11 cellular contexts compared by ENCODE assay signal in the genomic region with DNA sequence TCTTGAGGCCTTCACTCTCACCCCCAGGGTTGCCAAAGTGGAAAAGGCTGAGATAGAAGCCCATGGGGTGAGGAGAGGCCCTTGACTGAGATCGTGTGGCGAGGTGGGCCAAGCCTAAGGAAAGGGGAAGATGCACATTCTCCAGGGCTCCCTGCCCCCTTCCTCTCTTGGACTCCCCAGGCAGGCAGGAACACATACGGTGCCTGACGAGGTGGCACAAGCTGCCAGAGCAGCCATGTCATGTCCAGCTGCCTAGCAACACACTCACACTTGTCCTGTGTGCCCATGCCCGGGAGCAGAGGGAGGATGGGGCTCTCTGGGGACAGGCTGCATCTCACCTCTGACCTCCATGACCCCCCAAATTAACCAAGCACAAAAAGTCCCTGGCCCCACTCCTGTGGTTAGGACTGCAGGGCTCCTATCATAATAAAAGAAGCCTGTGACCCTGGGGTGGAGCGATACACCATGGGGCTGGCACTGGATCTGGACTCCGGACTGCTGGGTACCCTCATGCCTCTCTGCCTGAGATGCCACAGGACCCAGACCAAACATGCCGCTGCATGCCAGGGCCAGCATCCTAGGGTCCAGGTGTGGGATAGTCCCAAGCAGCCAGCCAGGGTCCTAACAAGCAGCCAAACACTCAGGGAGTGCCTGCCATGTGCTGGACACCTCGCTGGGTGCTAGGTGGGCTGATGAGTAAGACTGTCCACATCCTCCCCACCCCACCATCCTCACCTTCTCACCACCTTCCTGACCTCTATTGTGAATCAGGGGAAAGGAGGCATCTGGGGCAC. TPM values are rescaled to one million over a fixed set of nuclear protein-coding genes. Genes with fewer than 3 reads are reported as not detected.
A peak's percentile ranks its signal among the peaks of the same experiment; 100 is the strongest.
DNase-seq lines count a peak whose midpoint lies in the region; ATAC-seq and TF ChIP-seq lines count a peak whose summit lies in the region.
"Had no signal": no experiment of that assay in that cellular context is flagged by ENCODE, and none has a peak within 500 bp of the region (broad histone marks: within the 10 kb centered on the region; RNA-seq: fewer than 3 reads in every experiment).

No MANE protein-coding gene starts in this region.

- no peak for TF ChIP-seq RAD21 in SK-N-SH (IDR thresholded peaks at IDR 0.05; ENCODE audit: low read length)

- peak overlapping the region in 1 of 2 experiments; percentile 34; a peak in 1 of 4 replicates for H3K27ac ChIP-seq in SK-N-SH (ENCODE audit: low read depth in 2 of 2, low read length in 1 of 2)
- peak overlapping the region in 4 of 5 donors; percentile 27 to 85 (median 58) for H3K27ac ChIP-seq in stomach
- H3K27ac ChIP-seq: KMS-11 had no signal

- H4K20me1 ChIP-seq in SK-N-SH (ENCODE audit: insufficient read depth): peaks cover 66% of the 10 kb centered on the region

- peaks cover 67% of the 10 kb centered on the region for H3K79me2 ChIP-seq in SK-N-SH (ENCODE audit: insufficient read depth)

- no peak overlapping the region for H3K9ac ChIP-seq in SK-N-SH
- H3K9ac ChIP-seq: KMS-11 had no signal

- CTCF ChIA-PET in SK-N-SH (lab: Yijun Ruan, JAX) (interaction anchor here (0.8 to 12.7 kb wide), 6 partner anchors 8 to 506 kb away, joined by 3 to 166 read pairs (median 4); a partner anchor contains a TSS), activated B cell treated with CpG ODN at 0.5 μM for 24 hours (lab: Charles Lee) (interaction anchor here (1.8 to 3.0 kb wide), 2 partner anchors 30 to 31 kb away, joined by 10 to 12 read pairs; no protein-coding TSS in a partner anchor)

- peaks cover 31 to 58% of the 10 kb centered on the region in 2 experiments for H3K4me1 ChIP-seq in SK-N-SH (ENCODE audit: control insufficient read depth in 1 of 2, insufficient read depth in 2 of 2, low read depth in 1 of 2, low read length in 1 of 2)
- H3K4me1 ChIP-seq in stomach: peaks cover 42 to 73% (median 61%) of the 10 kb centered on the region in 4 donors

- no peak for TF ChIP-seq CTCF in SK-N-SH (IDR thresholded peaks at IDR 0.05)
- no peak for TF ChIP-seq CTCF in activated B cell treated with CpG ODN at 0.5 μM for 24 hours (IDR thresholded peaks at IDR 0.05)
- TF ChIP-seq CTCF in fibroblast of the aortic adventitia (IDR thresholded peaks at IDR 0.05; ENCODE audit: insufficient read depth, low read length): no peak
- no peak for TF ChIP-seq CTCF in stomach (IDR thresholded peaks at IDR 0.05)

- H3K36me3 ChIP-seq in SK-N-SH (replicated peaks in 1 of 2; ENCODE audit: control insufficient read depth in 1 of 2, insufficient read depth in 2 of 2, low read length in 1 of 2) (peaks cover 0 to 17% of the 10 kb centered on the region in 2 experiments), stomach (peaks cover 9 to 17% (median 16%) of the 10 kb centered on the region in 4 donors)

- H3K27me3 Mint-ChIP-seq in activated B cell treated with CpG ODN at 0.5 μM for 24 hours: no peaks in the 10 kb centered on the region
- H3K27me3 Mint-ChIP-seq: naive B cell had no signal

- H3K4me1 Mint-ChIP-seq in activated B cell treated with CpG ODN at 0.5 μM for 24 hours: peaks cover 70% of the 10 kb centered on the region

- H3K27me3 ChIP-seq in SK-N-SH (ENCODE audit: insufficient read depth) (no peaks in the 10 kb centered on the region), stomach (no peaks in the 10 kb centered on the region)

- H2AFZ ChIP-seq in SK-N-SH (ENCODE audit: low read depth): no peak overlapping the region

- H3K9me3 ChIP-seq in SK-N-SH (no peaks in the 10 kb centered on the region), stomach (no peaks in the 10 kb centered on the region)

- H3K4me3 Mint-ChIP-seq in activated B cell treated with CpG ODN at 0.5 μM for 24 hours: no peak overlapping the region

- no peak for TF ChIP-seq POLR2A in stomach (IDR thresholded peaks at IDR 0.05)

- H3K9me2 ChIP-seq in SK-N-SH: no peaks in the 10 kb centered on the region

- intact Hi-C loops in activated B cell treated with CpG ODN at 0.5 μM for 24 hours (cut with micrococcal nuclease): loop anchor here (5.0 kb wide), 1 partner anchor 1235 kb away; a partner anchor contains a TSS
- intact Hi-C loops in stomach (cut with DNase I; ENCODE audit: low total_unique reads): no loop called here

- no peak for DNase-seq in SK-N-SH
- no peak for DNase-seq in activated B cell treated with CpG ODN at 0.5 μM for 24 hours
- no peak for DNase-seq in fibroblast of the aortic adventitia (ENCODE audit: low read depth)
- no peak for DNase-seq in stomach
- no peak for DNase-seq in AG08395 (ENCODE audit: low spot score)
- DNase-seq in iPS-NIHi7 (ENCODE audit: extremely low spot score): no peak
- DNase-seq: foreskin fibroblast, naive B cell had no signal

- ATAC-seq in SK-N-SH treated with all-trans-retinoic acid at 6 μM for 48 hours (no peak), activated B cell treated with CpG ODN at 0.5 μM for 24 hours (ENCODE audit: low read depth) (no peak), HG03342 (IDR thresholded peaks at IDR 0.05; ENCODE audit: unreplicated experiment) (no peak)

- H3K36me3 Mint-ChIP-seq in activated B cell treated with CpG ODN at 0.5 μM for 24 hours (ENCODE audit: low read depth): peaks cover 12% of the 10 kb centered on the region
- H3K36me3 Mint-ChIP-seq: naive B cell had no signal

- H3F3A ChIP-seq in SK-N-SH (replicated peaks; ENCODE audit: insufficient read depth): peaks cover 19% of the 10 kb centered on the region

- H3K9me3 Mint-ChIP-seq in activated B cell treated with CpG ODN at 0.5 μM for 24 hours: no peaks in the 10 kb centered on the region
- H3K9me3 Mint-ChIP-seq: naive B cell had no signal

- 96% methylated on average over 4 of the region's 9 CpGs for WGBS in SK-N-SH (ENCODE audit: low lambda C conversion rate)
- 71 to 87% (median 80%) methylated on average over 7 to 9 of the region's 9 CpGs for WGBS in stomach, 5 donors

- H3K27ac Mint-ChIP-seq in activated B cell treated with CpG ODN at 0.5 μM for 24 hours: peak overlapping the region; percentile 83

- POLR2A ChIA-PET in SK-N-SH (lab: Yijun Ruan, JAX) (interaction anchor here (1.6 kb wide), 1 partner anchor 10 kb away, joined by 6 read pairs; no protein-coding TSS in a partner anchor), activated B cell treated with CpG ODN at 0.5 μM for 24 hours (lab: Charles Lee) (interaction anchor here (0.6 to 0.9 kb wide), 3 partner anchors 11 to 31 kb away, joined by 3 read pairs; no protein-coding TSS in a partner anchor)

- no peak for TF ChIP-seq EP300 in SK-N-SH (IDR thresholded peaks at IDR 0.05; ENCODE audit: borderline replicate concordance in 1 of 2, low read depth in 1 of 2, low read length in 1 of 2)
- no peak for TF ChIP-seq EP300 in stomach (IDR thresholded peaks at IDR 0.05)

- H3K4me3 ChIP-seq in SK-N-SH (ENCODE audit: low read depth in 2 of 2, low read length in 1 of 2) (peak overlapping the region in 1 of 2 experiments; percentile 89; a peak in 2 of 4 replicates), fibroblast of the aortic adventitia (ENCODE audit: low read depth, low read length) (peak overlapping the region; percentile 83), stomach (peak overlapping the region in 2 of 4 donors; percentile 73 to 89)

- H3K4me2 ChIP-seq in SK-N-SH: peak overlapping the region; percentile 99

TF ChIP-seq in SK-N-SH, 30 proteins besides CTCF, POLR2A, EP300 and RAD21 (continues in another document):
- TF ChIP-seq NFIC (IDR thresholded peaks at IDR 0.05; ENCODE audit: borderline replicate concordance): no peak

RNA-seq across cellular contexts. Expression of a gene that starts 2.6 kb away (rescaled TPM):
- polyA plus RNA-seq in SK-N-SH (2012; rRNA removed) (39.4 and 42.9 TPM in 2 replicates), stomach (10 to 100 TPM; 17.7 to 26.4 (median 18.9) TPM)
- polyA plus RNA-seq in SK-N-SH (2012; cell fraction: cytosol; rRNA removed): 21.6 and 27.8 TPM in 2 replicates
- polyA plus RNA-seq in SK-N-SH (2012; cell fraction: nucleus; rRNA removed): 92.1 and 131 TPM in 2 replicates
- total RNA-seq in activated B cell treated with CpG ODN at 0.5 μM for 24 hours (41.7 and 45.3 TPM in 2 replicates), fibroblast of the aortic adventitia (ENCODE audit: low replicate concordance) (22.0 and 38.6 TPM in 2 replicates), stomach (10 to 100 TPM; 23.7 to 67.2 (median 34.3) TPM)

RNA-seq across cellular contexts. Expression of a gene that starts 6.1 kb away (rescaled TPM):
- polyA plus RNA-seq in SK-N-SH (2012; rRNA removed) (14.0 and 16.1 TPM in 2 replicates), stomach (1 to 10 TPM; 2.6 to 4.2 (median 2.9) TPM)
- 4.1 and 9.1 TPM in 2 replicates for polyA plus RNA-seq in SK-N-SH (2012; cell fraction: cytosol; rRNA removed)
- polyA plus RNA-seq in SK-N-SH (2012; cell fraction: nucleus; rRNA removed): 90.2 and 139 TPM in 2 replicates
- total RNA-seq in activated B cell treated with CpG ODN at 0.5 μM for 24 hours (3.5 and 5.2 TPM in 2 replicates), fibroblast of the aortic adventitia (ENCODE audit: low replicate concordance) (7.4 and 14.0 TPM in 2 replicates), stomach (10 to 100 TPM in 1 of 5 donors, 1 to 10 TPM in 3, not detected in 1; 1.8 to 12.3 (median 5.6) TPM)

RNA-seq across cellular contexts. Expression of a gene that starts 18.4 kb away (rescaled TPM):
- 39.2 and 45.3 TPM in 2 replicates for polyA plus RNA-seq in SK-N-SH (2012; rRNA removed)
- 15.7 and 27.4 TPM in 2 replicates for polyA plus RNA-seq in SK-N-SH (2012; cell fraction: cytosol; rRNA removed)
- polyA plus RNA-seq in SK-N-SH (2012; cell fraction: nucleus; rRNA removed): 130 and 165 TPM in 2 replicates
- total RNA-seq in activated B cell treated with CpG ODN at 0.5 μM for 24 hours: 65.1 and 71.2 TPM in 2 replicates
- total RNA-seq in fibroblast of the aortic adventitia (ENCODE audit: low replicate concordance): 24.9 and 41.8 TPM in 2 replicates
- 100 to 1,000 TPM in 1 of 5 donors, 10 to 100 TPM in 4; 27.7 to 299 (median 79.5) TPM for total RNA-seq in stomach
- polyA plus RNA-seq in stomach: 10 to 100 TPM; 39.7 to 83.0 (median 46.0) TPM

RNA-seq across cellular contexts. Expression of a gene that starts 20.0 kb away (rescaled TPM):
- 6.3 and 7.0 TPM in 2 replicates for polyA plus RNA-seq in SK-N-SH (2012; rRNA removed)
- 4.4 and 6.0 TPM in 2 replicates for polyA plus RNA-seq in SK-N-SH (2012; cell fraction: cytosol; rRNA removed)
- 5.7 and 6.0 TPM in 2 replicates for polyA plus RNA-seq in SK-N-SH (2012; cell fraction: nucleus; rRNA removed)
- total RNA-seq in activated B cell treated with CpG ODN at 0.5 μM for 24 hours: 11.0 and 11.2 TPM in 2 replicates
- 5.5 and 15.3 TPM in 2 replicates for total RNA-seq in fibroblast of the aortic adventitia (ENCODE audit: low replicate concordance)
- 10 to 100 TPM in 2 of 5 donors, 1 to 10 TPM in 2, under 1 TPM in 1; 0.58 to 17.4 (median 9.9) TPM for total RNA-seq in stomach
- 1 to 10 TPM; 3.1 to 5.0 (median 3.7) TPM for polyA plus RNA-seq in stomach

RNA-seq across cellular contexts. Expression of a gene that starts 35.8 kb away (rescaled TPM):
- polyA plus RNA-seq in SK-N-SH (2012; rRNA removed) (18.4 and 28.1 TPM in 2 replicates), stomach (10 to 100 TPM in 1 of 3 donors, 1 to 10 TPM in 2; 1.1 to 17.5 (median 1.4) TPM)
- 2.0 and 5.5 TPM in 2 replicates for polyA plus RNA-seq in SK-N-SH (2012; cell fraction: cytosol; rRNA removed)
- polyA plus RNA-seq in SK-N-SH (2012; cell fraction: nucleus; rRNA removed): 212 and 229 TPM in 2 replicates
- total RNA-seq in activated B cell treated with CpG ODN at 0.5 μM for 24 hours (4.1 and 5.1 TPM in 2 replicates), fibroblast of the aortic adventitia (ENCODE audit: low replicate concordance) (5.5 and 8.3 TPM in 2 replicates), stomach (10 to 100 TPM in 4 of 5 donors, 1 to 10 TPM in 1; 6.4 to 53.1 (median 20.6) TPM)
